In genomic region chr18:12776415-12776814, GRCh38 we compare ENCODE assay signal across 1 cellular context.
A peak's percentile ranks its signal among the peaks of the same experiment; 100 is the strongest.
TF ChIP-seq lines count a peak whose summit lies in the region.

No MANE protein-coding gene starts in this region.

TF ChIP-seq in H1, 55 proteins besides CTCF, POLR2A, EP300 and RAD21:
- TF ChIP-seq SP1 (IDR thresholded peaks at IDR 0.05; ENCODE audit: low read depth, low read length) = peak; percentile 48
